In genomic region chr14:105537580-105538474, GRCh38 we compare ENCODE assay signal across 9 cellular contexts. TPM values are rescaled to one million over a fixed set of nuclear protein-coding genes. Genes with fewer than 3 reads are reported as not detected.
DNase-seq lines count a peak whose midpoint lies in the region; ATAC-seq and TF ChIP-seq lines count a peak whose summit lies in the region.
"Had no signal": no experiment of that assay in that cellular context is flagged by ENCODE, and none has a peak within 500 bp of the region (broad histone marks: within the 10 kb centered on the region; RNA-seq: fewer than 3 reads in every experiment).

No MANE protein-coding gene starts in this region.

- peaks cover 6 to 13% of the 10 kb centered on the region in 2 donors for H3K4me1 Mint-ChIP-seq in stimulated activated naive B cell treated with anti-CD40 and anti-IgM and Interleukin-4, amounts not matched to agents 10 μg/mL and 1 μg/mL and 100 μg/mL, for 72 hours

- H3K9me3 Mint-ChIP-seq in stimulated activated naive B cell treated with anti-CD40 and anti-IgM and Interleukin-4, amounts not matched to agents 10 μg/mL and 1 μg/mL and 100 μg/mL, for 72 hours = peaks cover 1 to 3% of the 10 kb centered on the region in 2 donors

- intact Hi-C loops in dorsolateral prefrontal cortex (cut with DNase I) = no loop called here
- intact Hi-C loops in mucosa of descending colon (cut with DNase I, micrococcal nuclease) = no loop called here

- no peaks in the 10 kb centered on the region for H3K36me3 ChIP-seq in mucosa of descending colon (ENCODE audit: low read depth)
- H3K36me3 ChIP-seq: SJSA1 had no signal

- peaks cover 0 to 4% of the 10 kb centered on the region in 2 donors for H3K27me3 Mint-ChIP-seq in stimulated activated naive B cell treated with anti-CD40 and anti-IgM and Interleukin-4, amounts not matched to agents 10 μg/mL and 1 μg/mL and 100 μg/mL, for 72 hours

- TF ChIP-seq CTCF in dorsolateral prefrontal cortex (IDR thresholded peaks at IDR 0.05 in 54 of 56, conservative IDR thresholded peaks at IDR 0.05 in 2 of 56; ENCODE audit: low read depth in 1 of 56, partially characterized antibody in 56 of 56) (peak; percentile 68 to 98 (median 92)), mucosa of descending colon (IDR thresholded peaks at IDR 0.05) (peak; percentile 99)

- H3K36me3 Mint-ChIP-seq in stimulated activated naive B cell treated with anti-CD40 and anti-IgM and Interleukin-4, amounts not matched to agents 10 μg/mL and 1 μg/mL and 100 μg/mL, for 72 hours = no peaks in the 10 kb centered on the region

- no peak overlapping the region for H3K27ac Mint-ChIP-seq in stimulated activated naive B cell treated with anti-CD40 and anti-IgM and Interleukin-4, amounts not matched to agents 10 μg/mL and 1 μg/mL and 100 μg/mL, for 72 hours

- ATAC-seq in mucosa of descending colon (peak; percentile 90), GM19395 (IDR thresholded peaks at IDR 0.05; ENCODE audit: unreplicated experiment) (no peak), HG03469 (IDR thresholded peaks at IDR 0.05; ENCODE audit: unreplicated experiment) (no peak)
- peak; percentile 89 to 91 for ATAC-seq in stimulated activated naive B cell treated with anti-CD40 and anti-IgM and Interleukin-4, amounts not matched to agents 10 μg/mL and 1 μg/mL and 100 μg/mL, for 72 hours (replicated peaks)

- no peaks in the 10 kb centered on the region for H3K9me3 ChIP-seq in mucosa of descending colon
- H3K9me3 ChIP-seq: SJSA1 had no signal

- DNase-seq in ELF-1 (ENCODE audit: low read depth, low spot score) (peak; percentile 80), M059J (ENCODE audit: low read depth) (peak; percentile 8), dorsolateral prefrontal cortex (peak in 5 of 10 donors; percentile 37 to 72 (median 58)), mucosa of descending colon (peak; percentile 67 to 80 (median 79))
- DNase-seq in activated CD4-positive, alpha-beta T cell treated with anti-CD3 and anti-CD28 coated beads, Interleukin-2, amount 50 U/mL, for 4 hours = peak; percentile 57 to 67
- peak; percentile 63 for DNase-seq in stimulated activated naive B cell treated with anti-CD40 and anti-IgM and Interleukin-4, amounts not matched to agents 10 μg/mL and 1 μg/mL and 100 μg/mL, for 72 hours

- H3K4me3 ChIP-seq in dorsolateral prefrontal cortex = peak overlapping the region in 24 of 59 donors; percentile 3 to 47 (median 28)
- no peak overlapping the region for H3K4me3 ChIP-seq in mucosa of descending colon
- H3K4me3 ChIP-seq: SJSA1 had no signal

- H3K27ac ChIP-seq in dorsolateral prefrontal cortex = no peak overlapping the region
- H3K27ac ChIP-seq: SJSA1 had no signal

- no peaks in the 10 kb centered on the region for H3K4me1 ChIP-seq in mucosa of descending colon (ENCODE audit: low read depth)
- H3K4me1 ChIP-seq: SJSA1 had no signal

- peak overlapping the region in 1 of 2 donors; percentile 14 for H3K4me3 Mint-ChIP-seq in stimulated activated naive B cell treated with anti-CD40 and anti-IgM and Interleukin-4, amounts not matched to agents 10 μg/mL and 1 μg/mL and 100 μg/mL, for 72 hours

- peaks cover 0 to 18% (median 0%) of the 10 kb centered on the region in 45 donors for H3K27me3 ChIP-seq in dorsolateral prefrontal cortex

RNA-seq across cellular contexts. Expression of gene TMEM121, which starts 11.4 kb away (rescaled TPM):
- 1.9 and 5.4 TPM in 2 replicates for total RNA-seq in M059J (2014; rRNA removed; shearing (Covaris generic))
- total RNA-seq in dorsolateral prefrontal cortex (10 to 100 TPM; 11.9 to 30.7 (median 19.1) TPM), mucosa of descending colon (1 to 10 TPM in 2 of 3 donors, under 1 TPM in 1; 0.38 to 4.0 (median 1.0) TPM)

RNA-seq across cellular contexts. Expression of gene TEDC1, which starts 46.8 kb away (rescaled TPM):
- total RNA-seq in M059J (2014; rRNA removed; shearing (Covaris generic)) = 10.2 and 22.4 TPM in 2 replicates
- 10 to 100 TPM in 118 of 120 experiments, 1 to 10 TPM in 2; 8.9 to 23.4 (median 15.6) TPM for total RNA-seq in dorsolateral prefrontal cortex
- total RNA-seq in mucosa of descending colon = 10 to 100 TPM; 11.8 to 23.9 (median 21.8) TPM

RNA-seq across cellular contexts. Expression of gene CRIP1, which starts 51.1 kb away (rescaled TPM):
- total RNA-seq in M059J (2014; rRNA removed; shearing (Covaris generic)) = not detected in 2 replicates
- total RNA-seq in dorsolateral prefrontal cortex (10 to 100 TPM in 36 of 120 experiments, 1 to 10 TPM in 80, under 1 TPM in 1, not detected in 3; 0.64 to 75.6 (median 7.4) TPM), mucosa of descending colon (100 to 1,000 TPM in 2 of 3 donors, 10 to 100 TPM in 1; 41.3 to 144 (median 142) TPM)

Comparison
In these comparisons a context has a peak if more than half of its experiments do, and no peak if none do; other contexts are left out.
1. ATAC-seq: peak in mucosa of descending colon (single experiment) and stimulated activated naive B cell treated with anti-CD40 and anti-IgM and Interleukin-4, amounts not matched to agents 10 μg/mL and 1 μg/mL and 100 μg/mL, for 72 hours (2 of 2); none in GM19395 (single experiment) and HG03469 (single experiment).